Comparison of ENCODE assay signal across 6 cellular contexts in genomic region chr10:21082206-21082605, GRCh38.
"Had no signal": no experiment of that assay in that cellular context is flagged by ENCODE, and none has a peak within 500 bp of the region (broad histone marks: within the 10 kb centered on the region; RNA-seq: fewer than 3 reads in every experiment).

No MANE protein-coding gene starts in this region.

- H3K4me1 Mint-ChIP-seq: GM23338 had no signal

- H3K4me3 Mint-ChIP-seq: GM23338, H9 had no signal

- DNase-seq: H9, HCEC 1CT, IMR-90, KG1 had no signal

- H3K27ac Mint-ChIP-seq: GM23338, H9 had no signal

- H3K9me3 Mint-ChIP-seq: GM23338, H9 had no signal

- ATAC-seq: GM23338, K562 had no signal

- H3K4me3 ChIP-seq: GM23338, K562 had no signal
